Comparison of ENCODE assay signal across 25 cellular contexts in genomic region chr7:113412410-113412809, GRCh38.
DNase-seq lines count a peak whose midpoint lies in the region; ATAC-seq, FAIRE-seq and TF ChIP-seq lines count a peak whose summit lies in the region.
"Had no signal": no experiment of that assay in that cellular context is flagged by ENCODE, and none has a peak within 500 bp of the region (broad histone marks: within the 10 kb centered on the region; RNA-seq: fewer than 3 reads in every experiment).

No MANE protein-coding gene starts in this region.

- H3K9me1 ChIP-seq in K562 (ENCODE audit: control insufficient read depth, insufficient read depth, low read length), result no peaks in the 10 kb centered on the region

- H3K9me2 ChIP-seq in hepatocyte (replicated peaks; ENCODE audit: insufficient read depth), result no peaks in the 10 kb centered on the region

- H3K27ac ChIP-seq in HEK293 (ENCODE audit: extremely low read depth, low read depth, low read length) (no peak overlapping the region), VCaP (peak overlapping the region; percentile 96), K562 (ENCODE audit: extremely low read depth, low read depth, low read length) (no peak overlapping the region), hepatocyte (no peak overlapping the region)
- H3K27ac ChIP-seq: BLaER1 had no signal

- H3K27me3 ChIP-seq in K562 (ENCODE audit: control insufficient read depth in 2 of 2, insufficient read depth in 2 of 2, low read length in 2 of 2) (no peaks in the 10 kb centered on the region), hepatocyte (no peaks in the 10 kb centered on the region)
- H3K27me3 ChIP-seq: BE2C, BLaER1 had no signal

- BruUV-seq in K562 (replicated peaks; lab: Mats Ljungman, UMichigan), result no TSS peak

- H4K20me1 ChIP-seq in K562 (replicated peaks; ENCODE audit: control insufficient read depth, insufficient read depth, low read length) (no peaks in the 10 kb centered on the region), hepatocyte (ENCODE audit: insufficient read depth, poor library complexity, severe bottlenecking) (no peaks in the 10 kb centered on the region)
- H4K20me1 ChIP-seq: BLaER1 had no signal

- TF ChIP-seq EP300 in K562 (IDR thresholded peaks at IDR 0.05; ENCODE audit: low read length), result no peak

- TF ChIP-seq RAD21 in K562 (CRISPR knock-in tag; conservative IDR thresholded peaks at IDR 0.05 in 1 of 2, IDR thresholded peaks at IDR 0.05 in 1 of 2), result no peak

- H2AFZ ChIP-seq in K562 (ENCODE audit: low read depth, low read length), result no peak overlapping the region
- H2AFZ ChIP-seq in hepatocyte, result no peak overlapping the region

- no peaks in the 10 kb centered on the region for H3K36me3 ChIP-seq in HEK293 (ENCODE audit: control insufficient read depth in 2 of 2, insufficient read depth in 1 of 2, low read length in 2 of 2)
- H3K36me3 ChIP-seq in K562 (ENCODE audit: control insufficient read depth, insufficient read depth, low read length), result no peaks in the 10 kb centered on the region
- no peaks in the 10 kb centered on the region for H3K36me3 ChIP-seq in hepatocyte (replicated peaks; ENCODE audit: insufficient read depth, low read depth)
- H3K36me3 ChIP-seq: BE2C, BLaER1 had no signal

- no peaks in the 10 kb centered on the region for H3K9me3 ChIP-seq in HEK293 (ENCODE audit: control insufficient read depth, insufficient read depth, low read depth, low read length)
- no peaks in the 10 kb centered on the region for H3K9me3 ChIP-seq in K562 (replicated peaks; ENCODE audit: control insufficient read depth, insufficient read depth, low read depth, low read length)
- H3K9me3 ChIP-seq in hepatocyte (ENCODE audit: low read depth), result no peaks in the 10 kb centered on the region
- H3K9me3 ChIP-seq: BE2C, BLaER1 had no signal

- CTCF ChIA-PET in HEK293 (lab: Yijun Ruan, JAX), result interaction anchor here (1.7 to 2.9 kb wide), 2 partner anchors 10 to 253 kb away, joined by 4 to 15 read pairs; no protein-coding TSS in a partner anchor
- CTCF ChIA-PET in K562 (lab: Yijun Ruan, JAX; ENCODE audit: low intra/inter-chr PET ratio), result no interaction called here

- no peak overlapping the region for H3K9ac ChIP-seq in K562 (ENCODE audit: insufficient read depth in 1 of 2, low read depth in 2 of 2, low read length in 2 of 2)
- H3K9ac ChIP-seq: BLaER1 had no signal

- no peak for FAIRE-seq in K562 (lab: Jason Lieb, UNC)
- FAIRE-seq: A204.1, GM12878, GM12892, GM18507 had no signal

- no peak overlapping the region for H3K4me2 ChIP-seq in K562 (ENCODE audit: insufficient read depth, low read length)
- H3K4me2 ChIP-seq in hepatocyte, result no peak overlapping the region
- H3K4me2 ChIP-seq: BLaER1 had no signal

- TF ChIP-seq CTCF in HEK293 (tag by site-specific recombination; IDR thresholded peaks at IDR 0.05) (no peak), VCaP (conservative IDR thresholded peaks at IDR 0.05) (no peak), K562 (IDR thresholded peaks at IDR 0.05 in 2 of 3, conservative IDR thresholded peaks at IDR 0.05 in 1 of 3; ENCODE audit: insufficient read depth in 2 of 3, low read depth in 1 of 3, low read length in 3 of 3) (no peak), hepatocyte (IDR thresholded peaks at IDR 0.05; ENCODE audit: poor library complexity) (no peak)

- no peaks in the 10 kb centered on the region for H3K79me2 ChIP-seq in K562 (ENCODE audit: control insufficient read depth, insufficient read depth, low read length)
- no peaks in the 10 kb centered on the region for H3K79me2 ChIP-seq in hepatocyte

- intact Hi-C loops in K562 (cut with micrococcal nuclease), result no loop called here

- DNase-seq in K562 (ENCODE audit: extremely low read depth in 1 of 4, low spot score in 3 of 4) (no peak), hepatocyte (ENCODE audit: low spot score) (no peak)
- DNase-seq in activated CD4-positive, CD25-positive, alpha-beta regulatory T cell (lab: John Stamatoyannopoulos, UW), result no peak
- DNase-seq: 8988T; ACHN; BE2C; C1 segment of cervical spinal cord; CD4-positive, alpha-beta memory T cell; CD4-positive, CD25-positive, alpha-beta regulatory T cell; CD8-positive, alpha-beta memory T cell; COR-L47; DMS 273 treated with DMSO at 0.1 percent for 48 hours; DMS153; DMS53; DMS79; DND-41; EL; GDM1 had no signal

- H3K4me3 ChIP-seq in HEK293 (ENCODE audit: low read depth, low read length) (no peak overlapping the region), K562 (no peak overlapping the region), hepatocyte (no peak overlapping the region)
- H3K4me3 ChIP-seq: BLaER1, GM12878 had no signal

- in situ Hi-C loops in K562 (cut with MboI), result loop anchor here (25.0 kb wide), 1 partner anchor 400 kb away; no protein-coding TSS in a partner anchor

- WGBS in K562 (ENCODE audit: insufficient coverage, low coverage, missing lambda C conversion rate), result 5% methylated on average over 1 of the region's 1 CpG
- WGBS in hepatocyte (ENCODE audit: low lambda C conversion rate, missing lambda C conversion rate), result 83% methylated on average over 1 of the region's 1 CpG

- H3K4me1 ChIP-seq in HEK293 (ENCODE audit: control insufficient read depth, insufficient read depth, low read length) (no peaks in the 10 kb centered on the region), K562 (replicated peaks in 1 of 2; ENCODE audit: control insufficient read depth in 2 of 2, insufficient read depth in 2 of 2, low read length in 2 of 2) (no peaks in the 10 kb centered on the region), hepatocyte (ENCODE audit: insufficient read depth) (no peaks in the 10 kb centered on the region)
- H3K4me1 ChIP-seq: BE2C, BLaER1 had no signal

- no peak for TF ChIP-seq POLR2A in K562 (conservative IDR thresholded peaks at IDR 0.05)

- POLR2A ChIA-PET in HEK293 (lab: Yijun Ruan, JAX), result no interaction called here
- POLR2A ChIA-PET in K562 (lab: Yijun Ruan, JAX), result no interaction called here

- no peak for ATAC-seq in K562
- ATAC-seq: GM12878 had no signal

TF ChIP-seq in K562, 482 proteins besides CTCF, POLR2A, EP300 and RAD21:
- TF ChIP-seq NFIX (CRISPR knock-in tag; IDR thresholded peaks at IDR 0.05; ENCODE audit: low read depth) (peak; percentile 86), THRA (IDR thresholded peaks at IDR 0.05) (no peak), BCL6 (CRISPR knock-in tag; IDR thresholded peaks at IDR 0.05) (no peak), NFIC (IDR thresholded peaks at IDR 0.05) (peak; percentile 92), ZNF133 (CRISPR knock-in tag; IDR thresholded peaks at IDR 0.05) (no peak)

Comparison
In these comparisons a context has a peak if more than half of its experiments do, and no peak if none do; other contexts are left out.
1. Of the 44 proteins assayed by ChIP-seq in both K562 and HEK293: peak only in K562: none; only in HEK293: ZNF830; in both: none; in neither: 43.